Comparison of ENCODE assay signal across 1 cellular context in the genomic region with DNA sequence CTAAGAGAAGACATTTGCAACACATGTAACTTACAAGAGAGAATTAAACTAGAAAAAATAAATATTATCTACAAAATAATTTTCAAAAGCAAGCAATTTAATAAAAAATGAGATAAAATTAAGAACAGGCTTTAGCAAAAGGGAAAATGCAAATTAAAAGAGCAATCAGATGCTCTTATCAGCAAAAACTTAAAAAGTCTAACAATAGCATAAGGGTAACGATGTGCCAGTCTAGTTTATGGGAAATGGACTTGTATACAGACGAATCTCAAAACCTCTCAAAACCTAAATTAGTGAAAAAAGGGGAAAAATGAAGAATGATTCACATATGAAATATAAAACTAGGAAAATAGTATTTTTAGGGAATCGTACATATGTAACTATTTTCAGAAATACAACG.
TF ChIP-seq lines count a peak whose summit lies in the region.

No MANE protein-coding gene starts in this region.

TF ChIP-seq in IMR-90, 13 proteins besides CTCF, POLR2A, EP300 and RAD21 (continued from another document):
- TF ChIP-seq, protein P1, sequence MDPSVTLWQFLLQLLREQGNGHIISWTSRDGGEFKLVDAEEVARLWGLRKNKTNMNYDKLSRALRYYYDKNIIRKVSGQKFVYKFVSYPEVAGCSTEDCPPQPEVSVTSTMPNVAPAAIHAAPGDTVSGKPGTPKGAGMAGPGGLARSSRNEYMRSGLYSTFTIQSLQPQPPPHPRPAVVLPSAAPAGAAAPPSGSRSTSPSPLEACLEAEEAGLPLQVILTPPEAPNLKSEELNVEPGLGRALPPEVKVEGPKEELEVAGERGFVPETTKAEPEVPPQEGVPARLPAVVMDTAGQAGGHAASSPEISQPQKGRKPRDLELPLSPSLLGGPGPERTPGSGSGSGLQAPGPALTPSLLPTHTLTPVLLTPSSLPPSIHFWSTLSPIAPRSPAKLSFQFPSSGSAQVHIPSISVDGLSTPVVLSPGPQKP (IDR thresholded peaks at IDR 0.05; ENCODE audit: borderline replicate concordance, low read depth, low read length), result no peak
- no peak for TF ChIP-seq MAFK (IDR thresholded peaks at IDR 0.05; ENCODE audit: low read depth, low read length)
- no peak for TF ChIP-seq MAZ (IDR thresholded peaks at IDR 0.05; ENCODE audit: borderline replicate concordance, low read depth, low read length)
- no peak for TF ChIP-seq FOS (IDR thresholded peaks at IDR 0.05; ENCODE audit: low read depth, low read length)
- TF ChIP-seq RCOR1 (IDR thresholded peaks at IDR 0.05; ENCODE audit: insufficient replicate concordance, low read length), result no peak
- TF ChIP-seq, protein P2, sequence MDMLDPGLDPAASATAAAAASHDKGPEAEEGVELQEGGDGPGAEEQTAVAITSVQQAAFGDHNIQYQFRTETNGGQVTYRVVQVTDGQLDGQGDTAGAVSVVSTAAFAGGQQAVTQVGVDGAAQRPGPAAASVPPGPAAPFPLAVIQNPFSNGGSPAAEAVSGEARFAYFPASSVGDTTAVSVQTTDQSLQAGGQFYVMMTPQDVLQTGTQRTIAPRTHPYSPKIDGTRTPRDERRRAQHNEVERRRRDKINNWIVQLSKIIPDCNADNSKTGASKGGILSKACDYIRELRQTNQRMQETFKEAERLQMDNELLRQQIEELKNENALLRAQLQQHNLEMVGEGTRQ (IDR thresholded peaks at IDR 0.05; ENCODE audit: low read depth, low read length), result no peak
- TF ChIP-seq BHLHE40 (IDR thresholded peaks at IDR 0.05; ENCODE audit: low read depth, low read length), result no peak
- TF ChIP-seq CEBPB (IDR thresholded peaks at IDR 0.05; ENCODE audit: low read depth, low read length), result no peak
- TF ChIP-seq RFX5 (IDR thresholded peaks at IDR 0.05; ENCODE audit: low read depth, low read length), result no peak
